15 cellular contexts compared by ENCODE assay signal in genomic region chr9:16885896-16886295, GRCh38. TPM values are rescaled to one million over a fixed set of nuclear protein-coding genes. Genes with fewer than 3 reads are reported as not detected.
A peak's percentile ranks its signal among the peaks of the same experiment; 100 is the strongest.
DNase-seq lines count a peak whose midpoint lies in the region; ATAC-seq and TF ChIP-seq lines count a peak whose summit lies in the region.
"Had no signal": no experiment of that assay in that cellular context is flagged by ENCODE, and none has a peak within 500 bp of the region (broad histone marks: within the 10 kb centered on the region; RNA-seq: fewer than 3 reads in every experiment).

No MANE protein-coding gene starts in this region.

- H3K79me1 ChIP-seq in trophoblast cell (ENCODE audit: low read length): no peaks in the 10 kb centered on the region

- H2BK5ac ChIP-seq in trophoblast cell (ENCODE audit: low read depth, low read length, poor library complexity): no peak overlapping the region

- H3K4me2 ChIP-seq in trophoblast cell (ENCODE audit: low read length) (no peak overlapping the region), osteoblast (ENCODE audit: insufficient read depth, low read length) (no peak overlapping the region)

- H3K4me3 ChIP-seq in SJCRH30 (no peak overlapping the region), trophoblast cell (ENCODE audit: low read depth, low read length) (no peak overlapping the region), A673 (ENCODE audit: low read depth, low read length, poor library complexity, severe bottlenecking) (no peak overlapping the region), osteoblast (ENCODE audit: insufficient read depth, low read length) (no peak overlapping the region)

- no peak for ATAC-seq in natural killer cell
- no peak for ATAC-seq in natural killer cell treated with Interleukin-12 subunit alpha and Interleukin-12 subunit beta and Interleukin-15 and Interleukin-18, amount 100 ng/mL, for 72 hours
- ATAC-seq: HCT116 had no signal

- H3K79me2 ChIP-seq in trophoblast cell (ENCODE audit: control insufficient read depth, insufficient read depth, low read length, poor library complexity) (no peaks in the 10 kb centered on the region), osteoblast (ENCODE audit: insufficient read depth, low read length) (no peaks in the 10 kb centered on the region)

- CTCF ChIA-PET in A673 (lab: Charles Lee): no interaction called here

- intact Hi-C loops in natural killer cell (cut with micrococcal nuclease) (loop anchor here (1.0 kb wide), 1 partner anchor 16 kb away; the partner anchor contains the start of gene BNC2), A673 (cut with micrococcal nuclease; ENCODE audit: unreplicated experiment) (no loop called here)

- no peak overlapping the region for H2BK12ac ChIP-seq in trophoblast cell (ENCODE audit: low read length)

- no peaks in the 10 kb centered on the region for H4K20me1 ChIP-seq in osteoblast (ENCODE audit: insufficient read depth, low read length)

- TF ChIP-seq CTCF in natural killer cell (IDR thresholded peaks at IDR 0.05) (no peak), A673 (conservative IDR thresholded peaks at IDR 0.05; ENCODE audit: low read depth, low read length) (no peak), osteoblast (IDR thresholded peaks at IDR 0.05; ENCODE audit: extremely low read depth, low read depth, low read length) (no peak)

- DNase-seq in natural killer cell (no peak), SJCRH30 (no peak), kidney glomerular epithelial cell (lab: John Stamatoyannopoulos, UW) (peak; percentile 14), trophoblast cell (peak; percentile 37 to 50), NCI-H2196 (lab: John Stamatoyannopoulos, UW; ENCODE audit: unreplicated experiment) (no peak), A673 (ENCODE audit: low spot score) (no peak), osteoblast (ENCODE audit: insufficient read length, low spot score, missing footprints) (no peak)
- DNase-seq in natural killer cell treated with Interleukin-12 subunit alpha and Interleukin-12 subunit beta and Interleukin-15 and Interleukin-18, amount 100 ng/mL, for 72 hours (ENCODE audit: low spot score): no peak
- DNase-seq: AML-193; CD4-positive, alpha-beta memory T cell; DMS79 treated with DMSO at 0.1 percent for 48 hours; GDM1 had no signal

- WGBS in trophoblast cell (ENCODE audit: extremely low coverage, insufficient coverage, insufficient read length): no CpG with 5 or more reads among the region's 4 CpGs

- H2AK5ac ChIP-seq in trophoblast cell (ENCODE audit: low read length): no peak overlapping the region

- H2AFZ ChIP-seq in trophoblast cell (ENCODE audit: insufficient read depth, low read length, poor library complexity) (no peak overlapping the region), osteoblast (ENCODE audit: low read length) (no peak overlapping the region)

- H3K4ac ChIP-seq in trophoblast cell (ENCODE audit: low read depth, low read length): no peak overlapping the region

- no peak overlapping the region for H4K12ac ChIP-seq in trophoblast cell (ENCODE audit: low read depth, low read length)

- POLR2A ChIA-PET in A673 (lab: Charles Lee; ENCODE audit: low non-redundant PET): no interaction called here

- no TSS peak for BruUV-seq in A673 (replicated peaks; lab: Mats Ljungman, UMichigan)

- no peaks in the 10 kb centered on the region for H3K36me3 Mint-ChIP-seq in natural killer cell
- peaks cover 4% of the 10 kb centered on the region for H3K36me3 Mint-ChIP-seq in natural killer cell treated with Interleukin-12 subunit alpha and Interleukin-12 subunit beta and Interleukin-15 and Interleukin-18, amount 100 ng/mL, for 72 hours
- H3K36me3 Mint-ChIP-seq: CD4-positive, alpha-beta memory T cell had no signal

- no peak overlapping the region for H3K23ac ChIP-seq in trophoblast cell (ENCODE audit: low read length)

- H3K9me3 ChIP-seq in SJCRH30 (replicated peaks) (no peaks in the 10 kb centered on the region), trophoblast cell (ENCODE audit: insufficient read depth, low read depth, low read length) (no peaks in the 10 kb centered on the region), A673 (ENCODE audit: low read depth, low read length, poor library complexity, severe bottlenecking) (no peaks in the 10 kb centered on the region), osteoblast (ENCODE audit: low read depth, low read length) (no peaks in the 10 kb centered on the region)

- no peak overlapping the region for H3K18ac ChIP-seq in trophoblast cell (ENCODE audit: low read length)

- peak overlapping the region; percentile 84 for H3K4me3 Mint-ChIP-seq in natural killer cell
- no peak overlapping the region for H3K4me3 Mint-ChIP-seq in natural killer cell treated with Interleukin-12 subunit alpha and Interleukin-12 subunit beta and Interleukin-15 and Interleukin-18, amount 100 ng/mL, for 72 hours
- H3K4me3 Mint-ChIP-seq: CD4-positive, alpha-beta memory T cell had no signal

- no peaks in the 10 kb centered on the region for H3K9me3 Mint-ChIP-seq in natural killer cell
- H3K9me3 Mint-ChIP-seq in natural killer cell treated with Interleukin-12 subunit alpha and Interleukin-12 subunit beta and Interleukin-15 and Interleukin-18, amount 100 ng/mL, for 72 hours: no peaks in the 10 kb centered on the region

- no peak overlapping the region for H4K8ac ChIP-seq in trophoblast cell (ENCODE audit: low read depth, low read length)

- H3K27ac ChIP-seq in SJCRH30 (peak overlapping the region; percentile 19), trophoblast cell (ENCODE audit: low read depth, low read length) (no peak overlapping the region), A673 (ENCODE audit: low read depth, low read length, poor library complexity, severe bottlenecking) (no peak overlapping the region), osteoblast (ENCODE audit: low read depth, low read length) (no peak overlapping the region)
- H3K27ac ChIP-seq: 22Rv1, C4-2B had no signal

- H3K27me3 ChIP-seq in SJCRH30: no peaks in the 10 kb centered on the region
- no peaks in the 10 kb centered on the region for H3K27me3 ChIP-seq in trophoblast cell (ENCODE audit: insufficient read depth, low read length)
- no peaks in the 10 kb centered on the region for H3K27me3 ChIP-seq in A673 (replicated peaks; ENCODE audit: insufficient read depth, low read depth, low read length, poor library complexity)
- H3K27me3 ChIP-seq in osteoblast (ENCODE audit: insufficient read depth, low read length): no peaks in the 10 kb centered on the region

- H3K4me1 ChIP-seq in SJCRH30: peaks cover 21% of the 10 kb centered on the region
- H3K4me1 ChIP-seq in trophoblast cell (ENCODE audit: control insufficient read depth in 1 of 2, insufficient read depth in 2 of 2, low read length in 2 of 2): no peaks in the 10 kb centered on the region
- H3K4me1 ChIP-seq in A673 (ENCODE audit: insufficient read depth, low read length, poor library complexity, severe bottlenecking): no peaks in the 10 kb centered on the region
- peaks cover 14% of the 10 kb centered on the region for H3K4me1 ChIP-seq in osteoblast (ENCODE audit: insufficient read depth, low read length)

- H3K4me1 Mint-ChIP-seq in natural killer cell: peaks cover 53 to 61% of the 10 kb centered on the region in 2 donors
- peaks cover 37 to 46% of the 10 kb centered on the region in 2 donors for H3K4me1 Mint-ChIP-seq in natural killer cell treated with Interleukin-12 subunit alpha and Interleukin-12 subunit beta and Interleukin-15 and Interleukin-18, amount 100 ng/mL, for 72 hours (ENCODE audit: low read depth in 2 of 2)
- H3K4me1 Mint-ChIP-seq: CD4-positive, alpha-beta memory T cell had no signal

- H3K9ac ChIP-seq in trophoblast cell (ENCODE audit: low read length): no peak overlapping the region

- no peak overlapping the region for H2BK120ac ChIP-seq in trophoblast cell (ENCODE audit: insufficient read depth, low read length, poor library complexity)

- H3K14ac ChIP-seq in trophoblast cell (ENCODE audit: low read length): no peak overlapping the region

- no peaks in the 10 kb centered on the region for H3K27me3 Mint-ChIP-seq in natural killer cell (ENCODE audit: low read depth in 2 of 2)
- H3K27me3 Mint-ChIP-seq in natural killer cell treated with Interleukin-12 subunit alpha and Interleukin-12 subunit beta and Interleukin-15 and Interleukin-18, amount 100 ng/mL, for 72 hours: no peaks in the 10 kb centered on the region
- H3K27me3 Mint-ChIP-seq: CD4-positive, alpha-beta memory T cell had no signal

- no peak overlapping the region for H4K91ac ChIP-seq in trophoblast cell (ENCODE audit: low read depth, low read length)

- H3K36me3 ChIP-seq in SJCRH30: no peaks in the 10 kb centered on the region
- no peaks in the 10 kb centered on the region for H3K36me3 ChIP-seq in trophoblast cell (ENCODE audit: control insufficient read depth in 1 of 2, insufficient read depth in 2 of 2, low read length in 2 of 2)
- no peaks in the 10 kb centered on the region for H3K36me3 ChIP-seq in A673 (ENCODE audit: insufficient read depth, low read length, poor library complexity, severe bottlenecking)
- no peaks in the 10 kb centered on the region for H3K36me3 ChIP-seq in osteoblast (ENCODE audit: insufficient read depth, low read length)

- H3K27ac Mint-ChIP-seq in natural killer cell: peak overlapping the region; percentile 85 to 86
- H3K27ac Mint-ChIP-seq in natural killer cell treated with Interleukin-12 subunit alpha and Interleukin-12 subunit beta and Interleukin-15 and Interleukin-18, amount 100 ng/mL, for 72 hours: peak overlapping the region in 1 of 2 donors; percentile 82
- H3K27ac Mint-ChIP-seq: CD4-positive, alpha-beta memory T cell had no signal

RNA-seq across cellular contexts. Expression of gene BNC2, which starts 15.4 kb away (rescaled TPM):
- total RNA-seq in natural killer cell (10 to 100 TPM; 36.9 to 84.2 (median 66.5) TPM), A673 (2021) (0.45 and 0.74 TPM in 2 replicates), osteoblast (51.3 and 53.9 TPM in 2 replicates)
- 1 to 10 TPM; 1.0 to 5.5 TPM for total RNA-seq in natural killer cell treated with Interleukin-12 subunit alpha and Interleukin-12 subunit beta and Interleukin-15 and Interleukin-18, amount 100 ng/mL, for 72 hours
- 13.1 and 16.1 TPM in 2 replicates for total RNA-seq in SJCRH30 (2014; rRNA removed; shearing (Covaris generic))
- polyA plus RNA-seq in trophoblast cell (2013): 4.4 and 5.2 TPM in 2 replicates
- total RNA-seq: CD4-positive, alpha-beta memory T cell had no signal
- polyA plus RNA-seq: CD4-positive, alpha-beta memory T cell had no signal

Comparison
In these comparisons a context has a peak if more than half of its experiments do, and no peak if none do; other contexts are left out.
1. DNase-seq: peak in kidney glomerular epithelial cell (single experiment) and trophoblast cell (2 of 2); none in natural killer cell (single experiment), natural killer cell treated with Interleukin-12 subunit alpha and Interleukin-12 subunit beta and Interleukin-15 and Interleukin-18, amount 100 ng/mL, for 72 hours (single experiment), SJCRH30 (0 of 2), NCI-H2196 (single experiment), A673 (single experiment) and osteoblast (single experiment).